In genomic region chr1:24605534-24606295, GRCh38 we compare ENCODE assay signal across 1 cellular context.
A peak's percentile ranks its signal among the peaks of the same experiment; 100 is the strongest.
TF ChIP-seq lines count a peak whose summit lies in the region.

No MANE protein-coding gene starts in this region.

TF ChIP-seq in HepG2, 621 proteins besides CTCF, POLR2A, EP300 and RAD21 (continued from another document):
- TF ChIP-seq ARID4A (CRISPR knock-in tag; IDR thresholded peaks at IDR 0.05; ENCODE audit: borderline replicate concordance) (peak; percentile 44; the same call in 1 of the 2 replicates), IKZF5 (CRISPR knock-in tag; IDR thresholded peaks at IDR 0.05) (peak; percentile 63; the same call in 1 of the 2 replicates), YEATS4 (CRISPR knock-in tag; IDR thresholded peaks at IDR 0.05; ENCODE audit: borderline replicate concordance) (0 out of 2 replicates have a peak, but pooled peaks have one; percentile 46), NR2F6 (IDR thresholded peaks at IDR 0.05) (peak; percentile 74), NR2F6 (CRISPR knock-in tag; IDR thresholded peaks at IDR 0.05) (peak; percentile 88), ZNF460 (CRISPR knock-in tag; IDR thresholded peaks at IDR 0.05; ENCODE audit: borderline replicate concordance) (no peak), TEAD3 (CRISPR knock-in tag; optimal IDR thresholded peaks at IDR 0.05; ENCODE audit: borderline replicate concordance) (peak; percentile 69), ARNT2 (CRISPR knock-in tag; IDR thresholded peaks at IDR 0.05; ENCODE audit: low read depth) (no peak), FOXA1 (IDR thresholded peaks at IDR 0.05) (no peak), FOXA1 (CRISPR knock-in tag; IDR thresholded peaks at IDR 0.05) (peak; percentile 51), SYNCRIP (IDR thresholded peaks at IDR 0.05; ENCODE audit: insufficient read depth, low read depth, low read length) (no peak), THAP7 (CRISPR knock-in tag; IDR thresholded peaks at IDR 0.05) (peak; percentile 79), MAX (IDR thresholded peaks at IDR 0.05) (peak; percentile 86), ESRRA (CRISPR knock-in tag; IDR thresholded peaks at IDR 0.05; ENCODE audit: low read depth) (peak; percentile 95), ZMYM4 (CRISPR knock-in tag; IDR thresholded peaks at IDR 0.05) (peak; percentile 80)
